Comparison of ENCODE assay signal across 13 cellular contexts in genomic region chr1:10517677-10517982, GRCh38.
"Had no signal": no experiment of that assay in that cellular context is flagged by ENCODE, and none has a peak within 500 bp of the region (broad histone marks: within the 10 kb centered on the region; RNA-seq: fewer than 3 reads in every experiment).

No MANE protein-coding gene starts in this region.

- H3K27ac ChIP-seq: esophagus muscularis mucosa, parathyroid adenoma, sigmoid colon had no signal

- H3K27ac Mint-ChIP-seq: activated T-helper 1 cell treated with anti-CD3 and anti-CD28 coated beads, Interleukin-12 subunit alpha, Interleukin-12 subunit beta, Interleukin-2, Interleukin-4 antibody, amounts not matched to agents 30 ng/mL and 10 ng/mL and 1 ng/mL, durations not matched to agents 14 hours and 24 hours and 36 hours had no signal

- H3K9me3 Mint-ChIP-seq: activated T-helper 1 cell treated with anti-CD3 and anti-CD28 coated beads, Interleukin-12 subunit alpha, Interleukin-12 subunit beta, Interleukin-2, Interleukin-4 antibody, amounts not matched to agents 30 ng/mL and 10 ng/mL and 1 ng/mL, durations not matched to agents 14 hours and 24 hours and 36 hours; nephron had no signal

- H3K27me3 ChIP-seq: esophagus muscularis mucosa, sigmoid colon had no signal

- H3K27me3 Mint-ChIP-seq: activated naive CD8-positive, alpha-beta T cell had no signal

- H3K36me3 ChIP-seq: esophagus muscularis mucosa, sigmoid colon had no signal

- DNase-seq: activated CD4-positive, alpha-beta T cell treated with anti-CD3 and anti-CD28 coated beads, Interleukin-2, amount 50 U/mL, for 48 hours; activated T-cell treated with anti-CD3 and anti-CD28 coated beads for 4 hours; effector CD8-positive, alpha-beta T cell; left cardiac atrium; sigmoid colon; stimulated activated CD4-positive, alpha-beta T cell treated with anti-CD3 and anti-CD28 coated beads, Interleukin-4, amount 100 ng/mL, for 4 hours; stimulated activated naive CD4-positive, alpha-beta T cell treated with Interleukin-2 at 50 U/mL for 16 hours; trophoblast cell had no signal

- H3K4me3 Mint-ChIP-seq: activated naive CD8-positive, alpha-beta T cell; activated T-helper 1 cell treated with anti-CD3 and anti-CD28 coated beads, Interleukin-12 subunit alpha, Interleukin-12 subunit beta, Interleukin-2, Interleukin-4 antibody, amounts not matched to agents 30 ng/mL and 10 ng/mL and 1 ng/mL, durations not matched to agents 14 hours and 24 hours and 36 hours; nephron had no signal

- H3K4me3 ChIP-seq: esophagus muscularis mucosa, sigmoid colon had no signal

- H3K9me3 ChIP-seq: esophagus muscularis mucosa, sigmoid colon had no signal
